24 cellular contexts compared by ENCODE assay signal in genomic region chr10:516766-517165, GRCh38.
DNase-seq lines count a peak whose midpoint lies in the region; ATAC-seq and TF ChIP-seq lines count a peak whose summit lies in the region.
"Had no signal": no experiment of that assay in that cellular context is flagged by ENCODE, and none has a peak within 500 bp of the region (broad histone marks: within the 10 kb centered on the region; RNA-seq: fewer than 3 reads in every experiment).

No MANE protein-coding gene starts in this region.

- no peaks in the 10 kb centered on the region for H4K20me1 ChIP-seq in MM.1S (ENCODE audit: insufficient read depth, low read length)

- no peak for TF ChIP-seq POLR2A in vagina (IDR thresholded peaks at IDR 0.05)

- H2AFZ ChIP-seq in MM.1S (ENCODE audit: low read length) = no peak overlapping the region
- H2AFZ ChIP-seq: parathyroid adenoma had no signal

- H3K4me3 Mint-ChIP-seq in activated CD8-positive, alpha-beta T cell treated with anti-CD3 and anti-CD28 coated beads, Interleukin-2, amount 10 ng/mL, durations not matched to agents 7 days and 5 days = no peak overlapping the region
- H3K4me3 Mint-ChIP-seq: CD4-positive, alpha-beta T cell; mesothelial cell of epicardium; natural killer cell had no signal

- H3K4me3 ChIP-seq in MM.1S (ENCODE audit: low read length) = no peak overlapping the region
- no peak overlapping the region for H3K4me3 ChIP-seq in dorsolateral prefrontal cortex
- no peak overlapping the region for H3K4me3 ChIP-seq in psoas muscle
- no peak overlapping the region for H3K4me3 ChIP-seq in vagina
- H3K4me3 ChIP-seq: GM12878, heart right ventricle, uterus had no signal

- peaks cover 16% of the 10 kb centered on the region for H3F3A ChIP-seq in MM.1S (ENCODE audit: insufficient read depth, low read length)

- H3K9me2 ChIP-seq in MM.1S (replicated peaks; ENCODE audit: insufficient read depth, low read length) = no peaks in the 10 kb centered on the region

- no peak overlapping the region for H3K9ac ChIP-seq in MM.1S (ENCODE audit: low read length)
- H3K9ac ChIP-seq: parathyroid adenoma had no signal

- intact Hi-C loops in dorsolateral prefrontal cortex (cut with DNase I) (no loop called here), psoas muscle (cut with DNase I) (no loop called here), vagina (cut with DNase I) (loop anchor here (10.0 kb wide), 1 partner anchor 178 kb away; no protein-coding TSS in a partner anchor)

- H3K27ac ChIP-seq in MM.1S (ENCODE audit: low read length) = peak overlapping the region; percentile 3; the same call in 1 of the 2 replicates
- peak overlapping the region in 37 of 59 donors; percentile 9 to 79 (median 56) for H3K27ac ChIP-seq in dorsolateral prefrontal cortex
- H3K27ac ChIP-seq in psoas muscle = peak overlapping the region; percentile 14
- H3K27ac ChIP-seq in vagina = no peak overlapping the region
- H3K27ac ChIP-seq: heart right ventricle, parathyroid adenoma, uterus had no signal

- peaks cover 9% of the 10 kb centered on the region for H3K79me2 ChIP-seq in MM.1S (ENCODE audit: low read length)

- H3K36me3 ChIP-seq in MM.1S (replicated peaks; ENCODE audit: insufficient read depth, low read length) (no peaks in the 10 kb centered on the region), psoas muscle (ENCODE audit: insufficient read depth in 1 of 2, low read depth in 1 of 2) (no peaks in the 10 kb centered on the region), vagina (no peaks in the 10 kb centered on the region)
- H3K36me3 ChIP-seq: uterus had no signal

- H3K4me1 Mint-ChIP-seq in activated CD8-positive, alpha-beta T cell treated with anti-CD3 and anti-CD28 coated beads, Interleukin-2, amount 10 ng/mL, durations not matched to agents 7 days and 5 days (ENCODE audit: low read depth) = peaks cover 8% of the 10 kb centered on the region

- H3K27me3 Mint-ChIP-seq in activated CD8-positive, alpha-beta T cell treated with anti-CD3 and anti-CD28 coated beads, Interleukin-2, amount 10 ng/mL, durations not matched to agents 7 days and 5 days (ENCODE audit: low read depth) = peaks cover 6% of the 10 kb centered on the region

- TF ChIP-seq CTCF in GM10266 (IDR thresholded peaks at IDR 0.05; ENCODE audit: control insufficient read depth, insufficient read depth, low read depth, missing control alignments) (no peak), MM.1S (IDR thresholded peaks at IDR 0.05; ENCODE audit: low read length) (no peak), dorsolateral prefrontal cortex (IDR thresholded peaks at IDR 0.05 in 54 of 56, conservative IDR thresholded peaks at IDR 0.05 in 2 of 56; ENCODE audit: low read depth in 1 of 56, partially characterized antibody in 56 of 56) (no peak), psoas muscle (IDR thresholded peaks at IDR 0.05) (no peak), vagina (IDR thresholded peaks at IDR 0.05) (no peak)

- H3K9me3 ChIP-seq in MM.1S (replicated peaks; ENCODE audit: insufficient read depth, low read length) (no peaks in the 10 kb centered on the region), psoas muscle (no peaks in the 10 kb centered on the region), vagina (no peaks in the 10 kb centered on the region)
- H3K9me3 ChIP-seq: heart right ventricle, uterus had no signal

- H3K4me1 ChIP-seq in MM.1S (ENCODE audit: low read length) (peaks cover 36% of the 10 kb centered on the region), psoas muscle (peaks cover 30% of the 10 kb centered on the region), vagina (peaks cover 22% of the 10 kb centered on the region)

- DNase-seq in GM10266 (ENCODE audit: extremely low spot score) = peak; percentile 53
- DNase-seq in MM.1S = no peak
- DNase-seq in dorsolateral prefrontal cortex = peak in 2 of 10 donors; percentile 22 to 24
- no peak for DNase-seq in psoas muscle
- DNase-seq in vagina (ENCODE audit: extremely low spot score in 2 of 2) = no peak
- DNase-seq in activated CD8-positive, alpha-beta T cell treated with anti-CD3 and anti-CD28 coated beads, Interleukin-2, amount 10 ng/mL, durations not matched to agents 7 days and 5 days = no peak
- DNase-seq: activated CD4-positive, alpha-beta T cell treated with anti-CD3 and anti-CD28 coated beads, Interleukin-2, amount 50 U/mL, for 48 hours; activated gamma-delta T cell treated with Interleukin-2 at 50 U/mL for 16 hours; dermis blood vessel endothelial cell; heart right ventricle; Kasumi-1; natural killer cell; NCI-H1092; NCI-H187 treated with DMSO at 0.1 percent for 48 hours; NCI-H446 treated with DMSO at 0.1 percent for 48 hours; RPMI8226; T-helper 9 cell; uterus had no signal

- no peaks in the 10 kb centered on the region for H3K27me3 ChIP-seq in MM.1S (replicated peaks; ENCODE audit: insufficient read depth, low read length)
- H3K27me3 ChIP-seq in dorsolateral prefrontal cortex = no peaks in the 10 kb centered on the region
- H3K27me3 ChIP-seq in psoas muscle (ENCODE audit: insufficient read depth in 3 of 3, low read length in 2 of 3) = no peaks in the 10 kb centered on the region
- no peaks in the 10 kb centered on the region for H3K27me3 ChIP-seq in vagina
- H3K27me3 ChIP-seq: heart right ventricle, uterus had no signal

- no peak overlapping the region for H3K4me2 ChIP-seq in MM.1S (ENCODE audit: low read depth, low read length)

- 68 to 80% (median 74%) methylated on average over 7 to 9 of the region's 10 CpGs for WGBS in psoas muscle, 3 donors

- H3K27ac Mint-ChIP-seq in activated CD8-positive, alpha-beta T cell treated with anti-CD3 and anti-CD28 coated beads, Interleukin-2, amount 10 ng/mL, durations not matched to agents 7 days and 5 days = no peak overlapping the region
- H3K27ac Mint-ChIP-seq: CD4-positive, alpha-beta T cell; natural killer cell had no signal

- POLR2A ChIA-PET in activated CD8-positive, alpha-beta T cell treated with anti-CD3 and anti-CD28 coated beads, Interleukin-2, amount 10 ng/mL, durations not matched to agents 7 days and 5 days (lab: Charles Lee) = no interaction called here

- H3K36me3 Mint-ChIP-seq in activated CD8-positive, alpha-beta T cell treated with anti-CD3 and anti-CD28 coated beads, Interleukin-2, amount 10 ng/mL, durations not matched to agents 7 days and 5 days (ENCODE audit: low read depth) = no peaks in the 10 kb centered on the region
- H3K36me3 Mint-ChIP-seq: mesothelial cell of epicardium, natural killer cell had no signal

- H3K9me3 Mint-ChIP-seq in activated CD8-positive, alpha-beta T cell treated with anti-CD3 and anti-CD28 coated beads, Interleukin-2, amount 10 ng/mL, durations not matched to agents 7 days and 5 days (ENCODE audit: insufficient read depth) = no peaks in the 10 kb centered on the region
- H3K9me3 Mint-ChIP-seq: CD4-positive, alpha-beta T cell; mesothelial cell of epicardium; natural killer cell had no signal

- CTCF ChIA-PET in activated CD8-positive, alpha-beta T cell treated with anti-CD3 and anti-CD28 coated beads, Interleukin-2, amount 10 ng/mL, durations not matched to agents 7 days and 5 days (lab: Charles Lee) = no interaction called here

- ATAC-seq in psoas muscle = no peak
- no peak for ATAC-seq in activated CD8-positive, alpha-beta T cell treated with anti-CD3 and anti-CD28 coated beads, Interleukin-2, amount 10 ng/mL, durations not matched to agents 7 days and 5 days
- no peak for ATAC-seq in HG03095 (IDR thresholded peaks at IDR 0.05; ENCODE audit: unreplicated experiment)
- ATAC-seq: GM12878, heart right ventricle, left lobe of liver, natural killer cell had no signal
